In genomic region chr14:57390806-57391562, GRCh38 we compare ENCODE assay signal across 8 cellular contexts. TPM values are rescaled to one million over a fixed set of nuclear protein-coding genes. Genes with fewer than 3 reads are reported as not detected.
DNase-seq lines count a peak whose midpoint lies in the region; ATAC-seq and TF ChIP-seq lines count a peak whose summit lies in the region.

No MANE protein-coding gene starts in this region.

- H3K27ac ChIP-seq in CD4-positive, alpha-beta T cell (ENCODE audit: low read depth, low read length), result peak overlapping the region; percentile 75

- H3K27ac Mint-ChIP-seq in CD4-positive, alpha-beta T cell, result peak overlapping the region; percentile 93

- no peaks in the 10 kb centered on the region for H3K36me3 ChIP-seq in iPS-15b (ENCODE audit: control insufficient read depth, insufficient read depth, low read length)

- H3K4me1 ChIP-seq in iPS-15b (ENCODE audit: control insufficient read depth, insufficient read depth, low read length), result peaks cover 13% of the 10 kb centered on the region

- TF ChIP-seq CTCF in CD4-positive, alpha-beta T cell (IDR thresholded peaks at IDR 0.05), result no peak

- no peaks in the 10 kb centered on the region for H3K27me3 Mint-ChIP-seq in CD4-positive, alpha-beta T cell

- H3K9me3 ChIP-seq in CD4-positive, alpha-beta T cell (ENCODE audit: control insufficient read depth, low read length), result no peaks in the 10 kb centered on the region
- H3K9me3 ChIP-seq in iPS-15b (ENCODE audit: control insufficient read depth, insufficient read depth, low read length), result no peaks in the 10 kb centered on the region

- H3K4me3 ChIP-seq in iPS-15b (ENCODE audit: low read depth, low read length) (peak overlapping the region; percentile 70), skeletal muscle cell (ENCODE audit: low read depth, low read length) (peak overlapping the region; percentile 80)

- POLR2A ChIA-PET in CD4-positive, alpha-beta T cell (lab: Charles Lee), result interaction anchor here (0.7 to 3.2 kb wide), 9 partner anchors 9 to 1798 kb away, joined by 3 to 38 read pairs (median 5); partner anchors contain the start of genes ACTR10, AP5M1, ARID4A and DAAM1

- no peaks in the 10 kb centered on the region for H3K27me3 ChIP-seq in CD4-positive, alpha-beta T cell (ENCODE audit: control insufficient read depth, insufficient read depth, low read length)
- peaks cover 4% of the 10 kb centered on the region for H3K27me3 ChIP-seq in iPS-15b (ENCODE audit: control insufficient read depth, insufficient read depth, low read length)

- peaks cover 27% of the 10 kb centered on the region for H3K36me3 Mint-ChIP-seq in CD4-positive, alpha-beta T cell (ENCODE audit: low read depth)

- DNase-seq in CD4-positive, alpha-beta T cell, result peak in 9 of 10 experiments; percentile 8 to 51 (median 24)
- DNase-seq in astrocyte of the hippocampus (ENCODE audit: low read depth, low spot score) (peak; percentile 70), skeletal muscle cell (ENCODE audit: low read depth) (no peak), NCI-H345 treated with DMSO at 0.1 percent for 48 hours (lab: John Stamatoyannopoulos, UW; ENCODE audit: unreplicated experiment) (no peak)

- H3K9ac ChIP-seq in iPS-15b (ENCODE audit: low read depth, low read length), result peak overlapping the region; percentile 74

- H3K4me1 Mint-ChIP-seq in CD4-positive, alpha-beta T cell (ENCODE audit: low read depth), result peaks cover 53% of the 10 kb centered on the region

- H3K4me3 Mint-ChIP-seq in CD4-positive, alpha-beta T cell, result peak overlapping the region; percentile 94

- ATAC-seq in CD4-positive, alpha-beta T cell (ENCODE audit: poor library complexity), result peak; percentile 35
- ATAC-seq in GM19328 (IDR thresholded peaks at IDR 0.05; ENCODE audit: unreplicated experiment) (peak; percentile 34), HG03442 (IDR thresholded peaks at IDR 0.05; ENCODE audit: unreplicated experiment) (peak; percentile 45), SK-N-SH treated with all-trans-retinoic acid at 6 μM for 48 hours (peak; percentile 75)

- intact Hi-C loops in CD4-positive, alpha-beta T cell (cut with DNase I, micrococcal nuclease), result loop anchor here (2.0 to 5.0 kb wide), 5 partner anchors 120 to 1279 kb away; partner anchors contain the start of genes AP5M1 (in 1 of the 2) and EXOC5 (in 1 of the 2)

- CTCF ChIA-PET in CD4-positive, alpha-beta T cell (lab: Charles Lee), result interaction anchor here (1.5 kb wide), 1 partner anchor 11 kb away, joined by 3 read pairs; no protein-coding TSS in a partner anchor

- no peaks in the 10 kb centered on the region for H3K9me3 Mint-ChIP-seq in CD4-positive, alpha-beta T cell

TF ChIP-seq in SK-N-SH treated with all-trans-retinoic acid at 6 μM for 48 hours, 23 proteins besides CTCF, POLR2A, EP300 and RAD21:
- TF ChIP-seq ZNF8 (CRISPR knock-in tag; IDR thresholded peaks at IDR 0.05) (no peak), ZFP30 (CRISPR knock-in tag; IDR thresholded peaks at IDR 0.05) (no peak), CREB5 (CRISPR knock-in tag; IDR thresholded peaks at IDR 0.05; ENCODE audit: low read depth) (no peak)

RNA-seq across cellular contexts. Expression of gene NAA30, which starts 0.6 kb away (rescaled TPM):
- 10 to 100 TPM; 25.8 to 27.7 TPM for total RNA-seq in CD4-positive, alpha-beta T cell

Comparison
In these comparisons a context has a peak if more than half of its experiments do, and no peak if none do; other contexts are left out.
1. DNase-seq: peak in CD4-positive, alpha-beta T cell (9 of 10) and astrocyte of the hippocampus (single experiment); none in skeletal muscle cell (single experiment) and NCI-H345 treated with DMSO at 0.1 percent for 48 hours (single experiment).
2. Peak in every context shown above with its lines, with median percentiles within 50 percentile points of each other: ATAC-seq.